Comparison of ENCODE assay signal across 27 cellular contexts in the genomic region with DNA sequence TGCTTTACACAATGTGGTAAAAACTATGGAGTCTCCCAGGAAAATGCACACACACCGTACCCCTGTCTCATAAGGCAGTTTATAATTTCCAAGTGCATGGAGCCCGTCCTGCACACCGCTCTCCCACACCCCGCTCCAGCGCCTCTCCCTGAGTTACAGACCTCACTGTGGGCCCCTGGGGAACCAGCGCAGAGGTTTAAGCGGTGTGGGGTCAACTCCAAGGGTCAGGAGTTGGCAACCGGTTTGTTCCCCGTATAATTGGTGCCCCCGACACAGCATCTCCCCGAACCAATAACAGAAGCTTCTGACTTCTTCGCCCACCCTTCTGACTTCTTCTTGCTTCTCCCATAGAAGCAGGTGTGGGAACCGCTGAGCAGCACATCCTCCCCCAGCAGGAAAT.
"Had no signal": no experiment of that assay in that cellular context is flagged by ENCODE, and none has a peak within 500 bp of the region (broad histone marks: within the 10 kb centered on the region; RNA-seq: fewer than 3 reads in every experiment).

No MANE protein-coding gene starts in this region.

- H3K36me3 ChIP-seq: ascending aorta, breast epithelium, cardiac muscle cell, WERI-Rb-1 had no signal

- DNase-seq: activated B cell treated with CpG ODN at 0.5 μM for 24 hours; activated CD4-positive, alpha-beta T cell treated with anti-CD3 and anti-CD28 coated beads for 48 hours; activated CD4-positive, alpha-beta T cell treated with anti-CD3 and anti-CD28 coated beads, Interleukin-2, amount 50 U/mL, for 1 hour; activated CD4-positive, alpha-beta T cell treated with anti-CD3 and anti-CD28 coated beads, Interleukin-2, amount 50 U/mL, for 48 hours; activated CD8-positive, alpha-beta memory T cell treated with anti-CD3 and anti-CD28 coated beads for 24 hours; activated CD8-positive, alpha-beta T cell treated with anti-CD3 and anti-CD28 coated beads for 36 hours; activated gamma-delta T cell; activated naive CD4-positive, alpha-beta T cell; activated naive CD4-positive, alpha-beta T cell treated with anti-CD3 and anti-CD28 coated beads, Interleukin-2, amount 10 ng/mL, durations not matched to agents 7 days and 5 days; activated naive CD8-positive, alpha-beta T cell treated with anti-CD3 and anti-CD28 coated beads, Interleukin-2, amount 10 ng/mL, durations not matched to agents 7 days and 5 days; activated T-cell treated with anti-CD3 and anti-CD28 coated beads, Interleukin-2, amount 50 U/mL, for 4 hours; effector memory CD4-positive, alpha-beta T cell; endodermal cell; foreskin fibroblast; T-helper 1 cell; T-helper 17 cell; T1000; WERI-Rb-1 had no signal

- H3K27ac ChIP-seq: ascending aorta, breast epithelium, cardiac muscle cell, coronary artery, dorsolateral prefrontal cortex, WERI-Rb-1 had no signal

- H3K4me1 ChIP-seq: ascending aorta, breast epithelium had no signal

- ATAC-seq: activated CD4-positive, CD25-positive, alpha-beta regulatory T cell treated with anti-CD3 and anti-CD28 coated beads, Interleukin-2, amount 50 U/mL, for 24 hours; activated CD8-positive, alpha-beta T cell treated with anti-CD3 and anti-CD28 coated beads for 36 hours; activated naive CD4-positive, alpha-beta T cell treated with anti-CD3 and anti-CD28 coated beads, Interleukin-2, amount 50 U/mL, for 72 hours; activated T-cell treated with anti-CD3 and anti-CD28 coated beads, Interleukin-2, amount 50 U/mL, for 4 hours; activated T-helper 17 cell treated with anti-CD3 and anti-CD28 coated beads, Interleukin-2, amount 50 U/mL, for 72 hours; esophagus mucosa; T-helper 17 cell had no signal

- H3K27me3 ChIP-seq: ascending aorta, breast epithelium, cardiac muscle cell, dorsolateral prefrontal cortex had no signal

- H3K4me3 ChIP-seq: ascending aorta, breast epithelium, cardiac muscle cell, coronary artery, dorsolateral prefrontal cortex had no signal

- H3K9me3 ChIP-seq: ascending aorta, breast epithelium had no signal
